Comparison of ENCODE assay signal across 30 cellular contexts in the genomic region with DNA sequence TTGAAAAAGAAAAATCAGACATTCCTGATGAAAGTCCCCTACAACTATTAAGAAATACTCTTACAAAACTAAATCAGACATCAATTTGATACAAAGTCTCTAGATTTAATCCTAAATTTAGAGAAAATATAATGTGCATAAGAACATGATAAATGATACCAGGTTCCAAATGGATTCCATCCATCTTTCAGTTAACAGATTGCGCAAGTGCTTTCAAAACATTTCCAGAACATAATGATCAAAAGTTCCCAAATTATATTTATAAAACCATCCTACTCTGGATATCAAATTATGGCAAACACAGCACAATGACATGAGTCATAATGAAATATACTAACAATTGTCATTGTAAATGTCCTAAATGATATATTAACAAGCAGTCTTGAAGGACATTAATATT.
DNase-seq lines count a peak whose midpoint lies in the region; ATAC-seq, FAIRE-seq and TF ChIP-seq lines count a peak whose summit lies in the region.
"Had no signal": no experiment of that assay in that cellular context is flagged by ENCODE, and none has a peak within 500 bp of the region (broad histone marks: within the 10 kb centered on the region; RNA-seq: fewer than 3 reads in every experiment).

No MANE protein-coding gene starts in this region.

- H3K23me2 ChIP-seq in H1 (ENCODE audit: low read depth, low read length) = no peaks in the 10 kb centered on the region

- no peak overlapping the region for H3K14ac ChIP-seq in H1 (ENCODE audit: insufficient read length)

- TF ChIP-seq CTCF in HepG2 (CRISPR knock-in tag; IDR thresholded peaks at IDR 0.05) (no peak), right lobe of liver (IDR thresholded peaks at IDR 0.05) (no peak), H1 (IDR thresholded peaks at IDR 0.05; ENCODE audit: control extremely low read depth in 1 of 3, insufficient read depth in 1 of 3, low read depth in 1 of 3, low read length in 3 of 3) (no peak)

- BruUV-seq in HepG2 (replicated peaks; lab: Mats Ljungman, UMichigan) = no TSS peak

- TF ChIP-seq EP300 in HepG2 (IDR thresholded peaks at IDR 0.05; ENCODE audit: low read depth in 2 of 2, low read length in 2 of 2) (no peak), HepG2 (CRISPR knock-in tag; IDR thresholded peaks at IDR 0.05; ENCODE audit: borderline replicate concordance) (no peak), Ishikawa (IDR thresholded peaks at IDR 0.05; ENCODE audit: borderline replicate concordance) (no peak), H1 (IDR thresholded peaks at IDR 0.05; ENCODE audit: borderline replicate concordance in 1 of 2, low read depth in 2 of 2, low read length in 2 of 2) (no peak)

- FAIRE-seq in HepG2 (lab: Jason Lieb, UNC) = no peak
- FAIRE-seq in H1 (lab: Jason Lieb, UNC) = no peak
- FAIRE-seq: A204.1, GM12878, GM12892, GM18507, GM19239 had no signal

- DNase-seq in HepG2 (ENCODE audit: low spot score) = no peak
- DNase-seq in right lobe of liver = no peak
- peak; percentile 13 for DNase-seq in Ammon's horn (ENCODE audit: low spot score)
- no peak for DNase-seq in H1 (ENCODE audit: low read depth in 1 of 2, low spot score in 2 of 2)
- DNase-seq in activated naive CD4-positive, alpha-beta T cell treated with anti-CD3 and anti-CD28 coated beads for 36 hours = no peak
- DNase-seq: 8988T; AML-193; BE2C; C1 segment of cervical spinal cord; CD4-positive, alpha-beta memory T cell; CD4-positive, CD25-positive, alpha-beta regulatory T cell; CD8-positive, alpha-beta memory T cell; COR-L47; DMS 273 treated with DMSO at 0.1 percent for 48 hours; DMS153; DMS53; DMS79; DND-41; EL; GDM1 had no signal

- H3K4me1 Mint-ChIP-seq in activated naive CD4-positive, alpha-beta T cell treated with anti-CD3 and anti-CD28 coated beads for 36 hours (ENCODE audit: low read depth) = no peaks in the 10 kb centered on the region
- H3K4me1 Mint-ChIP-seq: CD14-positive monocyte; CD4-positive, alpha-beta memory T cell; CD4-positive, CD25-positive, alpha-beta regulatory T cell; CD8-positive, alpha-beta memory T cell had no signal

- H3K4me1 ChIP-seq in HepG2 (ENCODE audit: insufficient read depth, low read length) (peaks cover 11% of the 10 kb centered on the region), right lobe of liver (no peaks in the 10 kb centered on the region), H1 (replicated peaks in 1 of 4; ENCODE audit: control insufficient read depth in 3 of 4, insufficient read depth in 4 of 4, low read length in 3 of 4) (peaks cover 0 to 7% (median 2%) of the 10 kb centered on the region in 4 experiments; a peak in 2 of 7 replicates)
- H3K4me1 ChIP-seq: BE2C, BLaER1 had no signal

- no peaks in the 10 kb centered on the region for H3K79me1 ChIP-seq in H1 (ENCODE audit: low read depth, low read length)

- H2BK120ac ChIP-seq in H1 (replicated peaks; ENCODE audit: low read depth, low read length) = no peak overlapping the region

- in situ Hi-C loops in HepG2 (cut with HindIII; ENCODE audit: extremely low pct_ligation_motif_present, low pct_unique_long_range_greater_than_20kb) = no loop called here

- H3K36me3 Mint-ChIP-seq in activated naive CD4-positive, alpha-beta T cell treated with anti-CD3 and anti-CD28 coated beads for 36 hours (ENCODE audit: low read depth) = no peaks in the 10 kb centered on the region
- H3K36me3 Mint-ChIP-seq: CD14-positive monocyte; CD4-positive, alpha-beta memory T cell; CD4-positive, CD25-positive, alpha-beta regulatory T cell; CD8-positive, alpha-beta memory T cell had no signal

- H3K79me2 ChIP-seq in HepG2 (ENCODE audit: insufficient read depth, low read length) (no peaks in the 10 kb centered on the region), H1 (ENCODE audit: control insufficient read depth in 1 of 2, insufficient read depth in 2 of 2, low read length in 2 of 2) (no peaks in the 10 kb centered on the region)

- H3K23ac ChIP-seq in H1 (ENCODE audit: insufficient read length) = no peak overlapping the region

- no peak overlapping the region for H3K9ac ChIP-seq in HepG2 (ENCODE audit: insufficient read depth, low read depth, low read length)
- no peak overlapping the region for H3K9ac ChIP-seq in H1 (replicated peaks in 1 of 4; ENCODE audit: extremely low read depth in 1 of 4, low read depth in 3 of 4, low read length in 3 of 4)
- H3K9ac ChIP-seq: BLaER1 had no signal

- 94% methylated on average over 1 of the region's 1 CpG for WGBS in HepG2 (ENCODE audit: low lambda C conversion rate)
- WGBS in right lobe of liver (ENCODE audit: insufficient coverage, low coverage, low lambda C conversion rate, missing lambda C conversion rate) = 84% methylated on average over 1 of the region's 1 CpG
- WGBS in H1 (ENCODE audit: extremely low coverage in 1 of 2, insufficient coverage in 1 of 2, insufficient read length in 1 of 2, insufficient replicate concordance in 2 of 2, low coverage in 1 of 2, low lambda C conversion rate in 2 of 2, missing lambda C conversion rate in 1 of 2), 2 experiments = 95% methylated on average over 1 of the region's 1 CpG; no CpG with 5 or more reads in 1 of the 2 experiments

- no peak overlapping the region for H2BK12ac ChIP-seq in H1 (ENCODE audit: low read depth, low read length)

- H4K20me1 ChIP-seq in HepG2 (ENCODE audit: insufficient read depth, low read length) (no peaks in the 10 kb centered on the region), H1 (replicated peaks in 1 of 2; ENCODE audit: control insufficient read depth in 1 of 2, insufficient read depth in 2 of 2, low read length in 2 of 2) (no peaks in the 10 kb centered on the region)
- H4K20me1 ChIP-seq: BLaER1 had no signal

- H2BK5ac ChIP-seq in H1 (ENCODE audit: low read depth, low read length) = no peak overlapping the region

- POLR2A ChIA-PET in HepG2 (lab: Yijun Ruan, JAX) (no interaction called here), H1 (lab: Charles Lee; ENCODE audit: partially characterized antibody) (no interaction called here)

- no peak overlapping the region for H4K91ac ChIP-seq in H1 (replicated peaks; ENCODE audit: insufficient read length, low read length)

- H3K4me2 ChIP-seq in HepG2 (ENCODE audit: low read depth, low read length) = no peak overlapping the region
- no peak overlapping the region for H3K4me2 ChIP-seq in H1 (ENCODE audit: insufficient read depth in 1 of 2, low read depth in 2 of 2, low read length in 2 of 2)
- H3K4me2 ChIP-seq: BLaER1 had no signal

- no peak overlapping the region for H2AK5ac ChIP-seq in H1 (ENCODE audit: low read depth, low read length)

- no peak overlapping the region for H4K8ac ChIP-seq in H1 (ENCODE audit: extremely low read depth, insufficient read depth, low read length)

- H3K27me3 Mint-ChIP-seq in activated naive CD4-positive, alpha-beta T cell treated with anti-CD3 and anti-CD28 coated beads for 36 hours (ENCODE audit: low read depth) = peaks cover 3% of the 10 kb centered on the region

- H2BK15ac ChIP-seq in H1 (ENCODE audit: low read length) = no peak overlapping the region

- H3K56ac ChIP-seq in H1 (replicated peaks; ENCODE audit: insufficient read length, low read depth, low read length) = no peak overlapping the region

- no peaks in the 10 kb centered on the region for H3K9me3 Mint-ChIP-seq in activated naive CD4-positive, alpha-beta T cell treated with anti-CD3 and anti-CD28 coated beads for 36 hours
- H3K9me3 Mint-ChIP-seq: CD4-positive, alpha-beta memory T cell; CD4-positive, CD25-positive, alpha-beta regulatory T cell; CD8-positive, alpha-beta memory T cell had no signal

- no peak overlapping the region for H3K4me3 Mint-ChIP-seq in activated naive CD4-positive, alpha-beta T cell treated with anti-CD3 and anti-CD28 coated beads for 36 hours
- H3K4me3 Mint-ChIP-seq: CD14-positive monocyte; CD4-positive, alpha-beta memory T cell; CD4-positive, CD25-positive, alpha-beta regulatory T cell; CD8-positive, alpha-beta memory T cell had no signal

- H4K5ac ChIP-seq in H1 (ENCODE audit: insufficient read length, low read depth, low read length) = no peak overlapping the region

- H3K36me3 ChIP-seq in HepG2 (replicated peaks in 1 of 2; ENCODE audit: control insufficient read depth in 1 of 2, insufficient read depth in 2 of 2, low read length in 2 of 2) = no peaks in the 10 kb centered on the region
- H3K36me3 ChIP-seq in right lobe of liver = no peaks in the 10 kb centered on the region
- no peaks in the 10 kb centered on the region for H3K36me3 ChIP-seq in H1 (ENCODE audit: control insufficient read depth in 2 of 4, insufficient read depth in 4 of 4, low read length in 3 of 4)
- H3K36me3 ChIP-seq: BE2C, BLaER1 had no signal

- no peak overlapping the region for H3K27ac Mint-ChIP-seq in activated naive CD4-positive, alpha-beta T cell treated with anti-CD3 and anti-CD28 coated beads for 36 hours
- H3K27ac Mint-ChIP-seq: CD14-positive monocyte; CD4-positive, alpha-beta memory T cell; CD4-positive, CD25-positive, alpha-beta regulatory T cell; CD8-positive, alpha-beta memory T cell had no signal

- H3K9me3 ChIP-seq in HepG2 (ENCODE audit: low read length) (no peaks in the 10 kb centered on the region), right lobe of liver (no peaks in the 10 kb centered on the region), H1 (ENCODE audit: insufficient read depth in 2 of 2, low read depth in 1 of 2, low read length in 1 of 2) (no peaks in the 10 kb centered on the region)
- H3K9me3 ChIP-seq: BE2C, BLaER1 had no signal

- no peaks in the 10 kb centered on the region for H3K27me3 ChIP-seq in HepG2 (ENCODE audit: control insufficient read depth in 1 of 2, insufficient read depth in 2 of 2, low read length in 2 of 2)
- H3K27me3 ChIP-seq in right lobe of liver = no peaks in the 10 kb centered on the region
- no peaks in the 10 kb centered on the region for H3K27me3 ChIP-seq in H1 (replicated peaks in 1 of 4; ENCODE audit: control insufficient read depth in 3 of 4, extremely low read depth in 1 of 4, insufficient read depth in 3 of 4, low read length in 3 of 4)
- H3K27me3 ChIP-seq: BE2C, BLaER1 had no signal

- H3K18ac ChIP-seq in H1 (ENCODE audit: extremely low read depth, low read length) = no peak overlapping the region

- H2AFZ ChIP-seq in HepG2 (ENCODE audit: low read length) = no peak overlapping the region
- H2AFZ ChIP-seq in H1 (ENCODE audit: low read length) = no peak overlapping the region

- H3K4ac ChIP-seq in H1 (replicated peaks; ENCODE audit: insufficient read length, low read depth, low read length) = no peak overlapping the region

- ATAC-seq in HepG2 (no peak), right lobe of liver (no peak), GM18870 (IDR thresholded peaks at IDR 0.05; ENCODE audit: unreplicated experiment) (no peak), HG02623 (IDR thresholded peaks at IDR 0.05; ENCODE audit: unreplicated experiment) (no peak)
- ATAC-seq: GM12878 had no signal

- CTCF ChIA-PET in HepG2 (lab: Yijun Ruan, JAX; ENCODE audit: low intra/inter-chr PET ratio, low total read pairs) (no interaction called here), H1 (lab: Charles Lee; ENCODE audit: partially characterized antibody) (interaction anchor here (1.2 to 1.7 kb wide), 2 partner anchors 15 to 23 kb away, joined by 3 to 4 read pairs; no protein-coding TSS in a partner anchor)
- CTCF ChIA-PET in activated naive CD4-positive, alpha-beta T cell treated with anti-CD3 and anti-CD28 coated beads for 36 hours (lab: Charles Lee) = no interaction called here

- no peak for TF ChIP-seq RAD21 in HepG2 (CRISPR knock-in tag; IDR thresholded peaks at IDR 0.05)
- TF ChIP-seq RAD21 in Ishikawa (IDR thresholded peaks at IDR 0.05; ENCODE audit: low read depth) = no peak
- no peak for TF ChIP-seq RAD21 in H1 (IDR thresholded peaks at IDR 0.05 in 1 of 2, conservative IDR thresholded peaks at IDR 0.05 in 1 of 2; ENCODE audit: low read depth in 2 of 2, low read length in 2 of 2)

- H3K4me3 ChIP-seq in HepG2 (replicated peaks in 1 of 3; ENCODE audit: insufficient read depth in 1 of 3, low read depth in 2 of 3, low read length in 3 of 3) (no peak overlapping the region), right lobe of liver (no peak overlapping the region), H1 (ENCODE audit: extremely low read depth in 1 of 4, insufficient read depth in 2 of 4, low read depth in 3 of 4, low read length in 4 of 4) (no peak overlapping the region)
- H3K4me3 ChIP-seq: BLaER1, GM12878 had no signal

- TF ChIP-seq POLR2A in HepG2 (IDR thresholded peaks at IDR 0.05; ENCODE audit: insufficient read depth in 1 of 2, low read depth in 2 of 2, low read length in 2 of 2) = no peak
- no peak for TF ChIP-seq POLR2A in right lobe of liver (IDR thresholded peaks at IDR 0.05)
- TF ChIP-seq POLR2A in H1 (IDR thresholded peaks at IDR 0.05; ENCODE audit: control extremely low read depth in 1 of 2, low read depth in 2 of 2, low read length in 2 of 2) = no peak

- no peak overlapping the region for H2BK20ac ChIP-seq in H1 (ENCODE audit: low read length)

- H3K27ac ChIP-seq in HepG2 (ENCODE audit: extremely low read length, insufficient read depth, low read length) = no peak overlapping the region
- no peak overlapping the region for H3K27ac ChIP-seq in right lobe of liver
- no peak overlapping the region for H3K27ac ChIP-seq in H1 (ENCODE audit: low read depth, low read length)
- H3K27ac ChIP-seq: BLaER1 had no signal

- intact Hi-C loops in HepG2 (cut with micrococcal nuclease; ENCODE audit: unreplicated experiment) = no loop called here
- intact Hi-C loops in right lobe of liver (cut with DNase I) = no loop called here
- intact Hi-C loops in activated naive CD4-positive, alpha-beta T cell treated with anti-CD3 and anti-CD28 coated beads for 36 hours (cut with micrococcal nuclease) = no loop called here
